In the genomic region with DNA sequence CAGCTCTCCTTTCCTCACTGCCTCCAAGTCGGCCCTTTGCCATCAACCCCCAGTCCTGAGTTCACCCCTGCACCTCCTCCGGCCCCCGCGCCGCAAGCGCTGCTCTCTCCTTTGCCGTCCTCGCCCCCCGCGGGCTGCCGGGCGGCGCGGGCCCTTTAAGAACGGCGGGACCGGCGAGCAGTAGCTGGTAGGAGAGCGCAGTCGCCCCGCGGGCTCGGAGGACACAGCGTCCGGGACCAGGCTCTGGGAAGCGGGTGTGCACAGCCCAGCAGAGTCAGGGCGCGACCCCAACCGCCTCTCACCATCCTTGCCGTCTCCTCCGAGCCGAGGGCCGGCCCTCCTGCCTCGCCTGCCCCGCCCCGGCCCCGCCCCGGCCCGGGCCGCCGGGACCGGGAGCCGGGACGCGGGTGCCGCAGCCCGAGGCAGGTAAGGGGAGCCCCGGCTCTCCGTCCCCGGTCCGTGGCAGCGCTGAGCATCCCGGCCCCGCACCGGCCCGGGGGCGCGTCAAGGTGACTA, we compare ENCODE assay signal across 9 cellular contexts. TPM values are rescaled to one million over a fixed set of nuclear protein-coding genes. Genes with fewer than 3 reads are reported as not detected.
DNase-seq lines count a peak whose midpoint lies in the region; ATAC-seq and TF ChIP-seq lines count a peak whose summit lies in the region.
"Had no signal": no experiment of that assay in that cellular context is flagged by ENCODE, and none has a peak within 500 bp of the region (broad histone marks: within the 10 kb centered on the region; RNA-seq: fewer than 3 reads in every experiment).

ABCG4 (plus strand) TSS at position 198 of the 516 bp plus-strand sequence. CDS start 914 bp downstream, outside the sequence.

- DNase-seq in DMS 273 (lab: John Stamatoyannopoulos, UW; ENCODE audit: unreplicated experiment): peak; percentile 44
- DNase-seq in DMS 273 treated with DMSO at 0.1 percent for 48 hours (lab: John Stamatoyannopoulos, UW): no peak
- DNase-seq in colonic mucosa: no peak
- DNase-seq in mesenchymal stem cell: no peak
- no peak for DNase-seq in tibial artery

- H2AK5ac ChIP-seq in mesenchymal stem cell (ENCODE audit: low read length, severe bottlenecking): no peak within 1 kb of the TSS

- 1% methylated on average over 37 of the region's 58 CpGs for WGBS in mesenchymal stem cell

- H2BK12ac ChIP-seq in mesenchymal stem cell (ENCODE audit: low read length in 2 of 2): peak within 1 kb of the TSS in 1 of 2 experiments; percentile 25

- H3K36me3 ChIP-seq in colonic mucosa (no peaks in the 10 kb centered on the region), mesenchymal stem cell (ENCODE audit: control insufficient read depth in 1 of 2, insufficient read depth in 2 of 2, low read depth in 1 of 2, low read length in 2 of 2) (no peaks in the 10 kb centered on the region), tibial artery (no peaks in the 10 kb centered on the region)

- peak within 1 kb of the TSS in 1 of 2 donors; percentile 27 for H3K9ac ChIP-seq in colonic mucosa (ENCODE audit: low read depth in 2 of 2, low read length in 2 of 2)
- H3K9ac ChIP-seq in mesenchymal stem cell (ENCODE audit: low read length): peak within 1 kb of the TSS; percentile 45

- H3K9me3 ChIP-seq in colonic mucosa (no peaks in the 10 kb centered on the region), mesenchymal stem cell (ENCODE audit: control insufficient read depth, low read length) (no peaks in the 10 kb centered on the region), tibial artery (no peaks in the 10 kb centered on the region)

- H3K27me3 ChIP-seq in colonic mucosa (peaks cover 26% of the 10 kb centered on the region), mesenchymal stem cell (ENCODE audit: control insufficient read depth in 1 of 2, insufficient read depth in 1 of 2, low read length in 2 of 2) (peaks cover 54 to 75% of the 10 kb centered on the region in 2 experiments), tibial artery (peaks cover 0 to 45% of the 10 kb centered on the region in 2 donors)

- ATAC-seq in SK-N-SH treated with all-trans-retinoic acid at 6 μM for 48 hours: peak; percentile 61
- ATAC-seq in GM21526 (IDR thresholded peaks at IDR 0.05; ENCODE audit: low FRiP score, unreplicated experiment): no peak
- no peak for ATAC-seq in HG03108 (IDR thresholded peaks at IDR 0.05; ENCODE audit: unreplicated experiment)

- H3K27ac ChIP-seq in colonic mucosa: no peak within 1 kb of the TSS
- no peak within 1 kb of the TSS for H3K27ac ChIP-seq in mesenchymal stem cell (ENCODE audit: low read length, poor library complexity, severe bottlenecking)
- no peak within 1 kb of the TSS for H3K27ac ChIP-seq in tibial artery
- H3K27ac ChIP-seq: 22Rv1 had no signal

- H4K8ac ChIP-seq in mesenchymal stem cell (ENCODE audit: low read length): peak within 1 kb of the TSS; percentile 12

- peak within 1 kb of the TSS; percentile 62 for H2BK15ac ChIP-seq in mesenchymal stem cell (ENCODE audit: low read depth, poor library complexity, severe bottlenecking)

- H3K4me2 ChIP-seq in mesenchymal stem cell (ENCODE audit: low read length, poor library complexity, severe bottlenecking): peak within 1 kb of the TSS; percentile 99

- H3K4me3 ChIP-seq in colonic mucosa (peak within 1 kb of the TSS; percentile 53), mesenchymal stem cell (ENCODE audit: insufficient read depth in 1 of 2, low read depth in 1 of 2, low read length in 2 of 2) (peak within 1 kb of the TSS; percentile 66 to 78), tibial artery (peak within 1 kb of the TSS; percentile 52 to 64)

- H3K4me1 ChIP-seq in colonic mucosa: no peaks in the 10 kb centered on the region
- H3K4me1 ChIP-seq in mesenchymal stem cell (ENCODE audit: control insufficient read depth, insufficient read depth, low read depth, low read length): peaks cover 19% of the 10 kb centered on the region
- peaks cover 0 to 23% (median 14%) of the 10 kb centered on the region in 4 donors for H3K4me1 ChIP-seq in tibial artery

- peak within 1 kb of the TSS in 1 of 2 experiments; percentile 96 for H3K23ac ChIP-seq in mesenchymal stem cell (ENCODE audit: low read length in 2 of 2)

- H3K14ac ChIP-seq in mesenchymal stem cell (ENCODE audit: low read length in 2 of 2): peak within 1 kb of the TSS in 1 of 2 experiments; percentile 64

- no peaks in the 10 kb centered on the region for H3K79me1 ChIP-seq in mesenchymal stem cell (replicated peaks; ENCODE audit: low read length, poor library complexity, severe bottlenecking)

- TF ChIP-seq CTCF in colonic mucosa (IDR thresholded peaks at IDR 0.05) (no peak), tibial artery (IDR thresholded peaks at IDR 0.05) (no peak)

- peak within 1 kb of the TSS; percentile 90 for H2AFZ ChIP-seq in mesenchymal stem cell (ENCODE audit: low read depth, low read length)

- no peak within 1 kb of the TSS for H2BK120ac ChIP-seq in mesenchymal stem cell (ENCODE audit: low read depth, low read length)

- no peak within 1 kb of the TSS for H3K4ac ChIP-seq in mesenchymal stem cell (ENCODE audit: low read depth in 1 of 2, low read length in 2 of 2)

- no peak within 1 kb of the TSS for H4K91ac ChIP-seq in mesenchymal stem cell (ENCODE audit: low read length)

- intact Hi-C loops in colonic mucosa (cut with DNase I): no loop called here
- intact Hi-C loops in tibial artery (cut with DNase I; ENCODE audit: low total_unique reads): loop anchor here (10.0 kb wide), 1 partner anchor 46 kb away; no protein-coding TSS in a partner anchor

- H3K18ac ChIP-seq in mesenchymal stem cell (ENCODE audit: low read depth in 1 of 2, low read length in 2 of 2): peak within 1 kb of the TSS in 1 of 2 experiments; percentile 43

- no peak within 1 kb of the TSS for H2BK5ac ChIP-seq in mesenchymal stem cell (ENCODE audit: low read depth, low read length, poor library complexity, severe bottlenecking)

TF ChIP-seq in SK-N-SH treated with all-trans-retinoic acid at 6 μM for 48 hours, 23 proteins besides CTCF, POLR2A, EP300 and RAD21:
- TF ChIP-seq CSRNP3 (CRISPR knock-in tag; IDR thresholded peaks at IDR 0.05) (no peak), SNAI2 (CRISPR knock-in tag; IDR thresholded peaks at IDR 0.05) (no peak), ARNTL (CRISPR knock-in tag; IDR thresholded peaks at IDR 0.05; ENCODE audit: borderline replicate concordance, low read depth) (no peak), TCF4 (CRISPR knock-in tag; IDR thresholded peaks at IDR 0.05; ENCODE audit: borderline replicate concordance) (no peak)

RNA-seq across cellular contexts. Expression of gene ABCG4, which starts in this region (rescaled TPM):
- under 1 TPM; 0.05 to 0.22 TPM for total RNA-seq in colonic mucosa
- polyA plus RNA-seq in mesenchymal stem cell (2013, experiment 1 of 2): 0.37 TPM
- 0.23 TPM for polyA plus RNA-seq in mesenchymal stem cell (2013, experiment 2 of 2)
